In genomic region chr4:140212171-140212570, GRCh38 we compare ENCODE assay signal across 15 cellular contexts. TPM values are rescaled to one million over a fixed set of nuclear protein-coding genes. Genes with fewer than 3 reads are reported as not detected.
DNase-seq lines count a peak whose midpoint lies in the region; ATAC-seq and TF ChIP-seq lines count a peak whose summit lies in the region.
"Had no signal": no experiment of that assay in that cellular context is flagged by ENCODE, and none has a peak within 500 bp of the region (broad histone marks: within the 10 kb centered on the region; RNA-seq: fewer than 3 reads in every experiment).

No MANE protein-coding gene starts in this region.

- H3K56ac ChIP-seq in mesendoderm (ENCODE audit: low read length), result peak overlapping the region; percentile 85

- H3K36me3 ChIP-seq in HUES48 (ENCODE audit: control insufficient read depth, insufficient read depth, low read length) (no peaks in the 10 kb centered on the region), colonic mucosa (no peaks in the 10 kb centered on the region), mesendoderm (ENCODE audit: control insufficient read depth, insufficient read depth, low read length) (no peaks in the 10 kb centered on the region), transverse colon (no peaks in the 10 kb centered on the region)
- H3K36me3 ChIP-seq: HAP-1 had no signal

- no peak for TF ChIP-seq EP300 in transverse colon (IDR thresholded peaks at IDR 0.05; ENCODE audit: low read depth)

- H3K27ac ChIP-seq in HUES48 (ENCODE audit: low read depth, low read length) (peak overlapping the region; percentile 76), colonic mucosa (peak overlapping the region; percentile 84), mesendoderm (ENCODE audit: low read depth, low read length) (peak overlapping the region; percentile 71), transverse colon (peak overlapping the region; percentile 78 to 85 (median 80))
- H3K27ac ChIP-seq: GM23248, HL-60 had no signal

- no peaks in the 10 kb centered on the region for H3K79me1 ChIP-seq in mesendoderm (ENCODE audit: low read length)

- H2AK5ac ChIP-seq in mesendoderm (ENCODE audit: low read length), result peak overlapping the region; percentile 84

- intact Hi-C loops in colonic mucosa (cut with DNase I), result no loop called here
- intact Hi-C loops in transverse colon (cut with DNase I; ENCODE audit: low total_unique reads), result no loop called here
- intact Hi-C loops in head of caudate nucleus (cut with DNase I), result no loop called here

- peak overlapping the region; percentile 92 for H3K18ac ChIP-seq in mesendoderm (ENCODE audit: low read length)

- ATAC-seq in HG02973 (IDR thresholded peaks at IDR 0.05; ENCODE audit: unreplicated experiment), result no peak

- WGBS in mesendoderm (ENCODE audit: extremely low coverage, insufficient coverage, low lambda C conversion rate), result no CpG with 5 or more reads among the region's 2 CpGs
- 90 to 94% methylated on average over 2 of the region's 2 CpGs for WGBS in transverse colon (ENCODE audit: low coverage in 1 of 2), 2 donors

- peak overlapping the region; percentile 92 for H2BK120ac ChIP-seq in mesendoderm (ENCODE audit: low read depth, low read length)

- POLR2A ChIA-PET in GM10248 (lab: Yijun Ruan, JAX), result no interaction called here

- no peak overlapping the region for H3K4me2 ChIP-seq in mesendoderm (ENCODE audit: low read length)

- H3K9me3 ChIP-seq in HUES48 (ENCODE audit: control insufficient read depth, insufficient read depth, low read length), result no peaks in the 10 kb centered on the region
- no peaks in the 10 kb centered on the region for H3K9me3 ChIP-seq in colonic mucosa
- no peaks in the 10 kb centered on the region for H3K9me3 ChIP-seq in transverse colon
- H3K9me3 ChIP-seq: HAP-1 had no signal

- no peak overlapping the region for H4K5ac ChIP-seq in mesendoderm (ENCODE audit: low read length)

- in situ Hi-C loops in transverse colon (cut with MboI; ENCODE audit: low pct_ligation_motif_present in 1 of 4, low pct_unique_long_range_greater_than_20kb in 1 of 4, low sequenced_read_pairs in 3 of 4), result no loop called here

- TF ChIP-seq CTCF in colonic mucosa (IDR thresholded peaks at IDR 0.05) (no peak), transverse colon (IDR thresholded peaks at IDR 0.05) (peak in 1 of 5 experiments; percentile 34), GM10248 (IDR thresholded peaks at IDR 0.05; ENCODE audit: control extremely low read depth, extremely low read depth, low read depth, missing control alignments) (no peak)

- H3K4me3 ChIP-seq in HUES48 (ENCODE audit: low read depth, low read length) (no peak overlapping the region), colonic mucosa (no peak overlapping the region), mesendoderm (ENCODE audit: low read length) (no peak overlapping the region), transverse colon (no peak overlapping the region)
- H3K4me3 ChIP-seq: GM23248, HAP-1 had no signal

- peak overlapping the region; percentile 94 for H3K4ac ChIP-seq in mesendoderm (ENCODE audit: low read depth, low read length)

- CTCF ChIA-PET in GM10248 (lab: Yijun Ruan, JAX), result interaction anchor here (1.0 to 1.4 kb wide), 2 partner anchors 14 to 33 kb away, joined by 3 read pairs; no protein-coding TSS in a partner anchor

- H3K9ac ChIP-seq in HUES48 (ENCODE audit: low read depth, low read length) (no peak overlapping the region), colonic mucosa (ENCODE audit: low read depth in 2 of 2, low read length in 2 of 2) (no peak overlapping the region), mesendoderm (ENCODE audit: low read length) (peak overlapping the region; percentile 25)
- H3K9ac ChIP-seq: GM23248 had no signal

- H4K8ac ChIP-seq in mesendoderm (ENCODE audit: low read depth, low read length), result no peak overlapping the region

- DNase-seq in colonic mucosa (no peak), mesendoderm (no peak), transverse colon (no peak), head of caudate nucleus (no peak), GM10248 (ENCODE audit: extremely low spot score) (no peak)
- DNase-seq: C1 segment of cervical spinal cord; CD4-positive, alpha-beta T cell; DMS79; GM23248; IMR-90 had no signal

- no peaks in the 10 kb centered on the region for H3K27me3 ChIP-seq in HUES48 (ENCODE audit: control insufficient read depth, insufficient read depth, low read length)
- no peaks in the 10 kb centered on the region for H3K27me3 ChIP-seq in colonic mucosa
- H3K27me3 ChIP-seq in mesendoderm (ENCODE audit: insufficient read depth, low read length, poor library complexity), result no peaks in the 10 kb centered on the region
- no peaks in the 10 kb centered on the region for H3K27me3 ChIP-seq in transverse colon

- peaks cover 16% of the 10 kb centered on the region for H3K4me1 ChIP-seq in HUES48 (ENCODE audit: control insufficient read depth, insufficient read depth, low read length)
- no peaks in the 10 kb centered on the region for H3K4me1 ChIP-seq in colonic mucosa
- H3K4me1 ChIP-seq in mesendoderm (ENCODE audit: control insufficient read depth, low read depth, low read length), result peaks cover 17% of the 10 kb centered on the region
- peaks cover 0 to 30% (median 21%) of the 10 kb centered on the region in 4 donors for H3K4me1 ChIP-seq in transverse colon
- H3K4me1 ChIP-seq: HAP-1 had no signal

- no peaks in the 10 kb centered on the region for H3K79me2 ChIP-seq in mesendoderm (ENCODE audit: control insufficient read depth, insufficient read depth, low read length)

- TF ChIP-seq POLR2A in transverse colon (IDR thresholded peaks at IDR 0.05), result no peak

- peak overlapping the region; percentile 96 for H2BK5ac ChIP-seq in mesendoderm (ENCODE audit: low read length)

- H3K23ac ChIP-seq in mesendoderm (ENCODE audit: low read length), result no peak overlapping the region

- peak overlapping the region; percentile 96 for H2BK15ac ChIP-seq in mesendoderm (replicated peaks; ENCODE audit: low read depth)

RNA-seq across cellular contexts. Expression of gene MAML3, which starts 58.2 kb away (rescaled TPM):
- total RNA-seq in colonic mucosa, result 10 to 100 TPM in 1 of 2 donors, 1 to 10 TPM in 1; 9.3 to 10.1 TPM
- 19.2 TPM for polyA plus RNA-seq in mesendoderm (2013, experiment 1 of 2)
- 19.6 TPM for polyA plus RNA-seq in mesendoderm (2013, experiment 2 of 2)
- 10 to 100 TPM; 16.1 to 40.0 (median 18.1) TPM for total RNA-seq in transverse colon
- total RNA-seq: G401 had no signal
